ENCODE assay signal across 28 cellular contexts in the genomic region with DNA sequence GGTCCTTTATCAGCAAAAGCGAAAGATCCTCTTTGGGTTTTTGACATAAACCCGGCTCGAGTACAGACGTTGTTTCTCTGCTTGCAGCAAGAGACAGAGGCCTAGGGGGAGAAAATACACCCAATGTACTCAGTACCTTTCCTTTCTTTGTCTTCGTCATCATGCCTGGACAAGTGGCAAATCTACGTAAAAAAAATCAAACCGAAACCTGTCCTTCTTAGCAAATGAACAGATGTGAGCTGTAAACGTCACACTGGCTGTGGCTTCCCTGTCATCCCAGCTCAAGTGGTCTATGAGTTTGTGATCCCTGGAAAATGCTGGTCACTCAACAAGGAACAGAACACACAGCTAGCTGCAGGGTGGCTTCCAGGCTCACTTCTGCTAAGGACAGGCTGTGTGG. TPM values are rescaled to one million over a fixed set of nuclear protein-coding genes. Genes with fewer than 3 reads are reported as not detected.
DNase-seq lines count a peak whose midpoint lies in the region; ATAC-seq and TF ChIP-seq lines count a peak whose summit lies in the region.
"Had no signal": no experiment of that assay in that cellular context is flagged by ENCODE, and none has a peak within 500 bp of the region (broad histone marks: within the 10 kb centered on the region; RNA-seq: fewer than 3 reads in every experiment).

No MANE protein-coding gene starts in this region.

- no peaks in the 10 kb centered on the region for H3K27me3 Mint-ChIP-seq in stimulated activated naive B cell treated with anti-CD40 and anti-IgM and Interleukin-4, amounts not matched to agents 10 μg/mL and 1 μg/mL and 100 μg/mL, for 72 hours
- H3K27me3 Mint-ChIP-seq in activated T-cell treated with anti-CD3 and anti-CD28 coated beads, Interleukin-2, amount 50 U/mL, for 4 hours (ENCODE audit: low read depth), result no peaks in the 10 kb centered on the region
- H3K27me3 Mint-ChIP-seq: CD8-positive, alpha-beta memory T cell had no signal

- H3K4me1 ChIP-seq in HUES64 (ENCODE audit: insufficient read depth, low read length) (peaks cover 13% of the 10 kb centered on the region), Panc1 (ENCODE audit: control insufficient read depth, insufficient read depth, low read length) (peaks cover 25% of the 10 kb centered on the region), HAP-1 (0 out of 2 replicates have a peak, but pooled peaks cover 2% of the 10 kb centered on the region)
- H3K4me1 ChIP-seq: gastroesophageal sphincter had no signal

- no peaks in the 10 kb centered on the region for H3K27me3 ChIP-seq in HUES64 (ENCODE audit: insufficient read depth, low read length)
- no peaks in the 10 kb centered on the region for H3K27me3 ChIP-seq in Panc1 (ENCODE audit: control insufficient read depth, insufficient read depth, low read length)
- no peaks in the 10 kb centered on the region for H3K27me3 ChIP-seq in HAP-1 (ENCODE audit: low read depth)
- H3K27me3 ChIP-seq: gastroesophageal sphincter, ovary, tibial nerve had no signal

- 0 out of 2 replicates have a peak overlapping the region, but pooled peaks have one; percentile 13 for H3K27ac ChIP-seq in HUES64 (ENCODE audit: low read depth, low read length)
- H3K27ac ChIP-seq in Panc1 (ENCODE audit: low read length), result peak overlapping the region; percentile 76
- H3K27ac ChIP-seq in coronary artery, result no peak overlapping the region
- H3K27ac ChIP-seq: gastroesophageal sphincter, ovary, tibial nerve had no signal

- DNase-seq in Panc1 (ENCODE audit: low read depth, low spot score), result no peak
- no peak for DNase-seq in stimulated activated naive B cell treated with anti-CD40 and anti-IgM and Interleukin-4, amounts not matched to agents 10 μg/mL and 1 μg/mL and 100 μg/mL, for 72 hours
- DNase-seq in coronary artery (ENCODE audit: low spot score), result no peak
- no peak for DNase-seq in HAP-1 (ENCODE audit: low spot score in 2 of 2)
- DNase-seq in CD1c-positive myeloid dendritic cell (ENCODE audit: extremely low spot score), result no peak
- DNase-seq in activated T-cell treated with anti-CD3 and anti-CD28 coated beads, Interleukin-2, amount 50 U/mL, for 4 hours, result no peak
- DNase-seq: activated CD4-positive, alpha-beta T cell treated with anti-CD3 and anti-CD28 coated beads, Interleukin-2, amount 50 U/mL, for 1 hour; amniotic stem cell; CD8-positive, alpha-beta memory T cell; DMS53; erythroblast; kidney glomerular epithelial cell; NCI-H1417 treated with DMSO at 0.1 percent for 48 hours; NCI-H2107; NCI-H526; ovary; SHP77 treated with DMSO at 0.1 percent for 48 hours; stimulated activated naive CD4-positive, alpha-beta T cell treated with Interleukin-2 at 50 U/mL for 16 hours had no signal

- H3K36me3 ChIP-seq in HUES64 (ENCODE audit: insufficient read depth, low read length) (0 out of 2 replicates have a peak, but pooled peaks cover 2% of the 10 kb centered on the region), Panc1 (ENCODE audit: control insufficient read depth, insufficient read depth, low read length) (no peaks in the 10 kb centered on the region), HAP-1 (replicated peaks) (no peaks in the 10 kb centered on the region)
- H3K36me3 ChIP-seq: ovary had no signal

- H3K9me3 ChIP-seq in HUES64 (ENCODE audit: insufficient read depth, low read depth, low read length) (no peaks in the 10 kb centered on the region), Panc1 (ENCODE audit: control insufficient read depth, insufficient read depth, low read depth, low read length) (no peaks in the 10 kb centered on the region), HAP-1 (no peaks in the 10 kb centered on the region)
- H3K9me3 ChIP-seq: gastroesophageal sphincter, ovary, tibial nerve had no signal

- 85% methylated on average over 8 of the region's 8 CpGs for WGBS in HUES64

- in situ Hi-C loops in Panc1 (cut with HindIII; ENCODE audit: low pct_unique_long_range_greater_than_20kb, low sequenced_read_pairs) (no loop called here), HAP-1 (cut with MboI; ENCODE audit: low sequenced_read_pairs) (no loop called here)

- POLR2A ChIA-PET in Panc1 (lab: Charles Lee), result interaction anchor here (0.6 kb wide), 1 partner anchor 330 kb away, joined by 3 read pairs; no protein-coding TSS in a partner anchor

- CTCF ChIA-PET in Panc1 (lab: Charles Lee), result interaction anchor here (1.9 kb wide), 1 partner anchor 172 kb away, joined by 5 read pairs; no protein-coding TSS in a partner anchor

- no TSS peak for BruUV-seq in Panc1 (replicated peaks; lab: Mats Ljungman, UMichigan)

- peak overlapping the region; percentile 87 for H3K27ac Mint-ChIP-seq in stimulated activated naive B cell treated with anti-CD40 and anti-IgM and Interleukin-4, amounts not matched to agents 10 μg/mL and 1 μg/mL and 100 μg/mL, for 72 hours

- ATAC-seq in Panc1 (no peak), esophagus mucosa (peak; percentile 36)
- no peak for ATAC-seq in stimulated activated naive B cell treated with anti-CD40 and anti-IgM and Interleukin-4, amounts not matched to agents 10 μg/mL and 1 μg/mL and 100 μg/mL, for 72 hours (replicated peaks)
- no peak for ATAC-seq in activated T-cell treated with anti-CD3 and anti-CD28 coated beads, Interleukin-2, amount 50 U/mL, for 4 hours
- ATAC-seq: gastroesophageal sphincter, HCT116, sciatic nerve had no signal

- intact Hi-C loops in Panc1 (cut with micrococcal nuclease; ENCODE audit: unreplicated experiment), result no loop called here

- TF ChIP-seq CTCF in Panc1 (IDR thresholded peaks at IDR 0.05) (no peak), coronary artery (IDR thresholded peaks at IDR 0.05) (no peak)

- H3K4me3 ChIP-seq in HUES64 (ENCODE audit: low read length), result no peak overlapping the region
- no peak overlapping the region for H3K4me3 ChIP-seq in Panc1 (ENCODE audit: low read depth in 2 of 2, low read length in 2 of 2)
- no peak overlapping the region for H3K4me3 ChIP-seq in coronary artery
- no peak overlapping the region for H3K4me3 ChIP-seq in HAP-1
- H3K4me3 ChIP-seq: gastroesophageal sphincter, ovary, tibial nerve had no signal

- peaks cover 17 to 27% of the 10 kb centered on the region in 2 donors for H3K4me1 Mint-ChIP-seq in stimulated activated naive B cell treated with anti-CD40 and anti-IgM and Interleukin-4, amounts not matched to agents 10 μg/mL and 1 μg/mL and 100 μg/mL, for 72 hours
- H3K4me1 Mint-ChIP-seq in activated T-cell treated with anti-CD3 and anti-CD28 coated beads, Interleukin-2, amount 50 U/mL, for 4 hours (ENCODE audit: low read depth), result peaks cover 3% of the 10 kb centered on the region
- H3K4me1 Mint-ChIP-seq: CD8-positive, alpha-beta memory T cell had no signal

- H3K9me3 Mint-ChIP-seq in stimulated activated naive B cell treated with anti-CD40 and anti-IgM and Interleukin-4, amounts not matched to agents 10 μg/mL and 1 μg/mL and 100 μg/mL, for 72 hours, result no peaks in the 10 kb centered on the region
- no peaks in the 10 kb centered on the region for H3K9me3 Mint-ChIP-seq in activated T-cell treated with anti-CD3 and anti-CD28 coated beads, Interleukin-2, amount 50 U/mL, for 4 hours
- H3K9me3 Mint-ChIP-seq: CD8-positive, alpha-beta memory T cell had no signal

- H3K9ac ChIP-seq in HUES64 (ENCODE audit: low read depth, low read length), result no peak overlapping the region

- H3K36me3 Mint-ChIP-seq in stimulated activated naive B cell treated with anti-CD40 and anti-IgM and Interleukin-4, amounts not matched to agents 10 μg/mL and 1 μg/mL and 100 μg/mL, for 72 hours, result peaks cover 0 to 4% of the 10 kb centered on the region in 2 donors
- H3K36me3 Mint-ChIP-seq in activated T-cell treated with anti-CD3 and anti-CD28 coated beads, Interleukin-2, amount 50 U/mL, for 4 hours (ENCODE audit: insufficient read depth), result peaks cover 8% of the 10 kb centered on the region

- no peak overlapping the region for H3K4me3 Mint-ChIP-seq in stimulated activated naive B cell treated with anti-CD40 and anti-IgM and Interleukin-4, amounts not matched to agents 10 μg/mL and 1 μg/mL and 100 μg/mL, for 72 hours
- no peak overlapping the region for H3K4me3 Mint-ChIP-seq in activated T-cell treated with anti-CD3 and anti-CD28 coated beads, Interleukin-2, amount 50 U/mL, for 4 hours
- H3K4me3 Mint-ChIP-seq: CD8-positive, alpha-beta memory T cell had no signal

RNA-seq across cellular contexts. Expression of gene STPG1, which starts 39.9 kb away (rescaled TPM):
- 6.1 TPM for polyA plus RNA-seq in HUES64 (2013, experiment 1 of 2)
- 8.2 TPM for polyA plus RNA-seq in HUES64 (2013, experiment 2 of 2)
- total RNA-seq in Panc1 (2021; ENCODE audit: unreplicated experiment), result 9.9 TPM
- polyA plus RNA-seq in Panc1 (2012; ENCODE audit: insufficient read length), result 8.4 TPM
- 8.0 TPM for total RNA-seq in esophagus mucosa
- total RNA-seq in activated T-cell treated with anti-CD3 and anti-CD28 coated beads, Interleukin-2, amount 50 U/mL, for 4 hours, result 1 to 10 TPM; 3.2 to 4.2 (median 3.9) TPM

RNA-seq across cellular contexts. Expression of gene NIPAL3, which starts 41.9 kb away (rescaled TPM):
- 3.0 TPM for polyA plus RNA-seq in HUES64 (2013, experiment 1 of 2)
- polyA plus RNA-seq in HUES64 (2013, experiment 2 of 2), result 4.3 TPM
- total RNA-seq in Panc1 (2021; ENCODE audit: unreplicated experiment) (13.6 TPM), esophagus mucosa (21.3 TPM)
- 12.3 TPM for polyA plus RNA-seq in Panc1 (2012; ENCODE audit: insufficient read length)
- 10 to 100 TPM; 24.0 to 31.8 (median 26.8) TPM for total RNA-seq in activated T-cell treated with anti-CD3 and anti-CD28 coated beads, Interleukin-2, amount 50 U/mL, for 4 hours

RNA-seq across cellular contexts. Expression of gene GRHL3, which starts 54.6 kb away (rescaled TPM):
- 1.5 TPM for polyA plus RNA-seq in HUES64 (2013, experiment 1 of 2)
- 1.0 TPM for polyA plus RNA-seq in HUES64 (2013, experiment 2 of 2)
- total RNA-seq in Panc1 (2021; ENCODE audit: unreplicated experiment) (16.7 TPM), esophagus mucosa (177 TPM)
- polyA plus RNA-seq in Panc1 (2012; ENCODE audit: insufficient read length), result 23.1 TPM
- total RNA-seq in activated T-cell treated with anti-CD3 and anti-CD28 coated beads, Interleukin-2, amount 50 U/mL, for 4 hours, result not detected
- total RNA-seq: cardiac septum, dermis microvascular lymphatic vessel endothelial cell, LHCN-M2, lung microvascular endothelial cell, sciatic nerve, tibial nerve had no signal
- polyA plus RNA-seq: CD8-positive, alpha-beta memory T cell; ovary had no signal

Comparison
In these comparisons a context has a peak if more than half of its experiments do, and no peak if none do; other contexts are left out.
1. H3K27ac ChIP-seq: peak in HUES64 (single experiment) and Panc1 (single experiment); none in coronary artery (0 of 2).
2. RNA of gene GRHL3, which starts 54.6 kb away (total RNA-seq): 177 TPM in esophagus mucosa (single experiment) and 16.7 TPM in Panc1 (single experiment); not detected in activated T-cell treated with anti-CD3 and anti-CD28 coated beads, Interleukin-2, amount 50 U/mL, for 4 hours; every median in the first group is over 10 times any median in the second.